In genomic region chr1:14661220-14661619, GRCh38 we compare ENCODE assay signal across 1 cellular context.
TF ChIP-seq lines count a peak whose summit lies in the region.

No MANE protein-coding gene starts in this region.

TF ChIP-seq in WTC11, 78 proteins besides CTCF, POLR2A, EP300 and RAD21 (continued from another document):
- no peak for TF ChIP-seq E2F5 (CRISPR knock-in tag; IDR thresholded peaks at IDR 0.05)
- no peak for TF ChIP-seq CREM (CRISPR knock-in tag; IDR thresholded peaks at IDR 0.05)
- no peak for TF ChIP-seq NR1H2 (CRISPR knock-in tag; IDR thresholded peaks at IDR 0.05)
